ENCODE assay signal across 9 cellular contexts in genomic region chr21:44919913-44920693, GRCh38. TPM values are rescaled to one million over a fixed set of nuclear protein-coding genes. Genes with fewer than 3 reads are reported as not detected.
DNase-seq lines count a peak whose midpoint lies in the region; ATAC-seq, FAIRE-seq and TF ChIP-seq lines count a peak whose summit lies in the region.
"Had no signal": no experiment of that assay in that cellular context is flagged by ENCODE, and none has a peak within 500 bp of the region (broad histone marks: within the 10 kb centered on the region; RNA-seq: fewer than 3 reads in every experiment).

No MANE protein-coding gene starts in this region.

- H3K36me3 ChIP-seq in K562 (ENCODE audit: control insufficient read depth, insufficient read depth, low read length) (no peaks in the 10 kb centered on the region), psoas muscle (ENCODE audit: insufficient read depth in 1 of 2, low read depth in 1 of 2) (no peaks in the 10 kb centered on the region), body of pancreas (replicated peaks in 1 of 2; ENCODE audit: insufficient read depth in 1 of 2, low read depth in 2 of 2) (no peaks in the 10 kb centered on the region)

- no peaks in the 10 kb centered on the region for H3K79me2 ChIP-seq in K562 (ENCODE audit: control insufficient read depth, insufficient read depth, low read length)

- H3K27me3 ChIP-seq in K562 (ENCODE audit: control insufficient read depth in 2 of 2, insufficient read depth in 2 of 2, low read length in 2 of 2) = peaks cover 41 to 57% of the 10 kb centered on the region in 2 experiments
- peaks cover 0 to 32% (median 3%) of the 10 kb centered on the region in 3 donors for H3K27me3 ChIP-seq in psoas muscle (ENCODE audit: insufficient read depth in 3 of 3, low read length in 2 of 3)
- peaks cover 0 to 3% of the 10 kb centered on the region in 2 donors for H3K27me3 ChIP-seq in body of pancreas

- no peak overlapping the region for H3K9ac ChIP-seq in K562 (ENCODE audit: insufficient read depth in 1 of 2, low read depth in 2 of 2, low read length in 2 of 2)

- DNase-seq in K562 (ENCODE audit: extremely low read depth in 1 of 4, low spot score in 3 of 4) (no peak), psoas muscle (peak in 1 of 2 donors; percentile 49), SK-N-DZ (ENCODE audit: low spot score) (no peak), body of pancreas (no peak), MV-4-11 (lab: John Stamatoyannopoulos, UW) (no peak), islet precursor cell (no peak)
- DNase-seq: NCI-H187 treated with DMSO at 0.1 percent for 48 hours had no signal

- H2AFZ ChIP-seq in K562 (ENCODE audit: low read depth, low read length) = no peak overlapping the region

- H3K4me2 ChIP-seq in K562 (ENCODE audit: insufficient read depth, low read length) = no peak overlapping the region

- H3K9me3 ChIP-seq in K562 (replicated peaks; ENCODE audit: control insufficient read depth, insufficient read depth, low read depth, low read length) (no peaks in the 10 kb centered on the region), psoas muscle (no peaks in the 10 kb centered on the region), body of pancreas (no peaks in the 10 kb centered on the region)

- no peak for FAIRE-seq in K562 (lab: Jason Lieb, UNC)

- H3K4me1 ChIP-seq in K562 (replicated peaks in 1 of 2; ENCODE audit: control insufficient read depth in 2 of 2, insufficient read depth in 2 of 2, low read length in 2 of 2) (peaks cover 0 to 28% of the 10 kb centered on the region in 2 experiments; a peak in 1 of 5 replicates), psoas muscle (no peaks in the 10 kb centered on the region), body of pancreas (no peaks in the 10 kb centered on the region)

- no peak for TF ChIP-seq RAD21 in K562 (CRISPR knock-in tag; conservative IDR thresholded peaks at IDR 0.05 in 1 of 2, IDR thresholded peaks at IDR 0.05 in 1 of 2)

- in situ Hi-C loops in K562 (cut with MboI) = no loop called here

- no TSS peak for BruUV-seq in K562 (replicated peaks; lab: Mats Ljungman, UMichigan)

- intact Hi-C loops in K562 (cut with micrococcal nuclease) (loop anchor here (10.0 kb wide), 1 partner anchor 405 kb away; no protein-coding TSS in a partner anchor), psoas muscle (cut with DNase I) (no loop called here), body of pancreas (cut with DNase I) (no loop called here)

- CTCF ChIA-PET in K562 (lab: Yijun Ruan, JAX; ENCODE audit: low intra/inter-chr PET ratio) = no interaction called here

- 18% methylated on average over 27 of the region's 28 CpGs for WGBS in K562 (ENCODE audit: insufficient coverage, low coverage, missing lambda C conversion rate)
- WGBS in psoas muscle, 3 donors = 70 to 73% (median 71%) methylated on average over 27 to 28 of the region's 28 CpGs
- WGBS in body of pancreas, 2 donors = 46 to 50% methylated on average over 17 to 25 of the region's 28 CpGs

- H3K27ac ChIP-seq in K562 (ENCODE audit: extremely low read depth, low read depth, low read length) (no peak overlapping the region; the same call in 2 of the 3 replicates), psoas muscle (no peak overlapping the region), body of pancreas (peak overlapping the region in 1 of 4 donors; percentile 33)

- TF ChIP-seq CTCF in K562 (IDR thresholded peaks at IDR 0.05 in 2 of 3, conservative IDR thresholded peaks at IDR 0.05 in 1 of 3; ENCODE audit: insufficient read depth in 2 of 3, low read depth in 1 of 3, low read length in 3 of 3) = no peak
- no peak for TF ChIP-seq CTCF in psoas muscle (IDR thresholded peaks at IDR 0.05)
- no peak for TF ChIP-seq CTCF in body of pancreas (IDR thresholded peaks at IDR 0.05)

- H3K4me3 ChIP-seq in K562 = no peak overlapping the region
- H3K4me3 ChIP-seq in psoas muscle = peak overlapping the region; percentile 46
- H3K4me3 ChIP-seq in body of pancreas = no peak overlapping the region

- no peaks in the 10 kb centered on the region for H3K9me1 ChIP-seq in K562 (ENCODE audit: control insufficient read depth, insufficient read depth, low read length)

- ATAC-seq in GM18502 (IDR thresholded peaks at IDR 0.05; ENCODE audit: poor library complexity, unreplicated experiment) = peak; percentile 19
- peak; percentile 7 for ATAC-seq in HG03175 (IDR thresholded peaks at IDR 0.05; ENCODE audit: unreplicated experiment)
- ATAC-seq in K562 = peak; percentile 24
- no peak for ATAC-seq in psoas muscle
- ATAC-seq in body of pancreas = no peak

- POLR2A ChIA-PET in K562 (lab: Yijun Ruan, JAX) = interaction anchor here (0.6 to 1.0 kb wide), 2 partner anchors 19 to 20 kb away, joined by 4 to 7 read pairs; no protein-coding TSS in a partner anchor

- no peak for TF ChIP-seq EP300 in K562 (IDR thresholded peaks at IDR 0.05; ENCODE audit: low read length)

- no peak for TF ChIP-seq POLR2A in K562 (conservative IDR thresholded peaks at IDR 0.05)
- no peak for TF ChIP-seq POLR2A in body of pancreas (IDR thresholded peaks at IDR 0.05)

- H4K20me1 ChIP-seq in K562 (replicated peaks; ENCODE audit: control insufficient read depth, insufficient read depth, low read length) = 0 out of 2 replicates have a peak, but pooled peaks cover 3% of the 10 kb centered on the region

RNA-seq across cellular contexts. Expression of gene ITGB2, which starts 0.6 kb away (rescaled TPM):
- 0.69 and 1.4 TPM in 2 replicates for total RNA-seq in K562 (2011; cell fraction: chromatin; rRNA removed; ENCODE audit: low replicate concordance)
- total RNA-seq in K562 (2011; cell fraction: nucleolus; rRNA removed) = 1.0 and 1.3 TPM in 2 replicates
- 0.23 and 0.29 TPM in 2 replicates for total RNA-seq in K562 (2011; cell fraction: nucleoplasm; rRNA removed)
- total RNA-seq in K562 (2014; rRNA removed) (0.78 and 1.0 TPM in 2 replicates), K562 (2014; rRNA removed; fragmentation: Illumina TruSeq; extraction: Trizol) (0.07 and 0.22 TPM in 2 replicates), K562 (2015; rRNA removed; fragmentation: Illumina TruSeq; extraction: Trizol) (0.49 and 0.51 TPM in 2 replicates), K562 (2021) (1.2 and 1.3 TPM in 2 replicates), psoas muscle (10 to 100 TPM in 3 of 4 donors, 1 to 10 TPM in 1; 8.3 to 11.7 (median 11.0) TPM), body of pancreas (10 to 100 TPM; 17.8 to 23.3 TPM)
- polyA plus RNA-seq in K562 (2011; rRNA removed) (0.20 and 1.6 TPM in 2 replicates), K562 (2014; fragmentation: Illumina TruSeq; extraction: Trizol) (0.24 and 0.25 TPM in 2 replicates), K562 (2014; fragmentation: Nextera tagmentation; extraction: Ambion mirVana) (not detected), K562 (2014; rRNA removed) (0.57 and 0.60 TPM in 2 replicates), psoas muscle (1 to 10 TPM; 2.5 to 4.6 (median 2.7) TPM)
- polyA plus RNA-seq in K562 (2011; cell fraction: cytosol; rRNA removed) = 0.33 and 1.3 TPM in 2 replicates
- 2.0 and 3.1 TPM in 2 replicates for polyA plus RNA-seq in K562 (2011; cell fraction: nucleus; rRNA removed)
- 0.77 and 5.1 TPM in 2 replicates for polyA plus RNA-seq in K562 (2012)
- 0.04 and 0.57 TPM in 2 replicates for polyA minus RNA-seq in K562 (2011; rRNA and poly(A)+ RNA removed)
- 1.0 and 4.8 TPM in 2 replicates for polyA minus RNA-seq in K562 (2011; cell fraction: cytosol; rRNA and poly(A)+ RNA removed)
- polyA minus RNA-seq in K562 (2011; cell fraction: nucleus; rRNA and poly(A)+ RNA removed) = 0.27 and 1.8 TPM in 2 replicates
- 0.07 TPM in 1 of 2 replicates, not detected in the other for polyA plus RNA-seq in SK-N-DZ (2014; cell fraction: cytosol; rRNA removed)
- 0.13 TPM in 1 of 2 replicates, not detected in the other for polyA plus RNA-seq in SK-N-DZ (2014; cell fraction: nucleus; rRNA removed)

RNA-seq across cellular contexts. Expression of gene SLX9, which starts 19.7 kb away (rescaled TPM):
- 18.9 and 29.0 TPM in 2 replicates for total RNA-seq in K562 (2011; cell fraction: chromatin; rRNA removed; ENCODE audit: low replicate concordance)
- total RNA-seq in K562 (2011; cell fraction: nucleolus; rRNA removed) = 22.8 and 25.7 TPM in 2 replicates
- total RNA-seq in K562 (2011; cell fraction: nucleoplasm; rRNA removed) = 14.8 and 16.0 TPM in 2 replicates
- total RNA-seq in K562 (2014; rRNA removed) (65.2 and 66.8 TPM in 2 replicates), K562 (2014; rRNA removed; fragmentation: Illumina TruSeq; extraction: Trizol) (11.2 and 14.8 TPM in 2 replicates), K562 (2015; rRNA removed; fragmentation: Illumina TruSeq; extraction: Trizol) (18.5 and 20.3 TPM in 2 replicates), K562 (2021) (71.2 and 75.5 TPM in 2 replicates), psoas muscle (10 to 100 TPM; 26.3 to 58.0 (median 32.5) TPM), body of pancreas (1 to 10 TPM; 5.6 to 9.3 TPM)
- polyA plus RNA-seq in K562 (2011; rRNA removed) (13.5 and 16.5 TPM in 2 replicates), K562 (2014; fragmentation: Illumina TruSeq; extraction: Trizol) (8.2 and 18.9 TPM in 2 replicates), K562 (2014; fragmentation: Nextera tagmentation; extraction: Ambion mirVana) (1 to 10 TPM; 1.2 to 1.8 TPM), K562 (2014; rRNA removed) (54.4 and 60.2 TPM in 2 replicates), psoas muscle (10 to 100 TPM; 20.2 to 69.2 (median 26.7) TPM)
- polyA plus RNA-seq in K562 (2011; cell fraction: cytosol; rRNA removed) = 14.3 and 38.6 TPM in 2 replicates
- polyA plus RNA-seq in K562 (2011; cell fraction: nucleus; rRNA removed) = 10.2 and 19.3 TPM in 2 replicates
- polyA plus RNA-seq in K562 (2012) = 34.2 and 36.9 TPM in 2 replicates
- polyA minus RNA-seq in K562 (2011; rRNA and poly(A)+ RNA removed) = 16.0 and 22.8 TPM in 2 replicates
- 25.3 and 31.3 TPM in 2 replicates for polyA minus RNA-seq in K562 (2011; cell fraction: cytosol; rRNA and poly(A)+ RNA removed)
- polyA minus RNA-seq in K562 (2011; cell fraction: nucleus; rRNA and poly(A)+ RNA removed) = 3.8 and 5.3 TPM in 2 replicates
- polyA plus RNA-seq in SK-N-DZ (2014; cell fraction: cytosol; rRNA removed) = 17.1 and 23.9 TPM in 2 replicates
- 12.7 and 14.2 TPM in 2 replicates for polyA plus RNA-seq in SK-N-DZ (2014; cell fraction: nucleus; rRNA removed)

RNA-seq across cellular contexts. Expression of gene PTTG1IP, which starts 46.6 kb away (rescaled TPM):
- 109 and 139 TPM in 2 replicates for total RNA-seq in K562 (2011; cell fraction: chromatin; rRNA removed; ENCODE audit: low replicate concordance)
- total RNA-seq in K562 (2011; cell fraction: nucleolus; rRNA removed) = 131 and 151 TPM in 2 replicates
- 146 and 174 TPM in 2 replicates for total RNA-seq in K562 (2011; cell fraction: nucleoplasm; rRNA removed)
- total RNA-seq in K562 (2014; rRNA removed) = 85.4 and 97.6 TPM in 2 replicates
- total RNA-seq in K562 (2014; rRNA removed; fragmentation: Illumina TruSeq; extraction: Trizol) = 65.7 and 66.2 TPM in 2 replicates
- 92.9 and 98.7 TPM in 2 replicates for total RNA-seq in K562 (2015; rRNA removed; fragmentation: Illumina TruSeq; extraction: Trizol)
- 99.3 and 99.5 TPM in 2 replicates for total RNA-seq in K562 (2021)
- 92.4 and 138 TPM in 2 replicates for polyA plus RNA-seq in K562 (2011; rRNA removed)
- polyA plus RNA-seq in K562 (2011; cell fraction: cytosol; rRNA removed) = 79.9 and 115 TPM in 2 replicates
- polyA plus RNA-seq in K562 (2011; cell fraction: nucleus; rRNA removed) = 69.1 and 123 TPM in 2 replicates
- polyA plus RNA-seq in K562 (2012) = 77.4 and 167 TPM in 2 replicates
- polyA plus RNA-seq in K562 (2014; fragmentation: Illumina TruSeq; extraction: Trizol) = 77.0 and 77.8 TPM in 2 replicates
- polyA plus RNA-seq in K562 (2014; fragmentation: Nextera tagmentation; extraction: Ambion mirVana) = 1 to 10 TPM; 5.0 to 9.2 TPM
- polyA plus RNA-seq in K562 (2014; rRNA removed) = 82.4 and 86.9 TPM in 2 replicates
- 54.1 and 70.2 TPM in 2 replicates for polyA minus RNA-seq in K562 (2011; rRNA and poly(A)+ RNA removed)
- 69.1 and 114 TPM in 2 replicates for polyA minus RNA-seq in K562 (2011; cell fraction: cytosol; rRNA and poly(A)+ RNA removed)
- 17.4 and 40.2 TPM in 2 replicates for polyA minus RNA-seq in K562 (2011; cell fraction: nucleus; rRNA and poly(A)+ RNA removed)
- 10 to 100 TPM; 49.6 to 72.1 (median 66.5) TPM for total RNA-seq in psoas muscle
- 100 to 1,000 TPM in 1 of 3 donors, 10 to 100 TPM in 2; 57.1 to 108 (median 69.3) TPM for polyA plus RNA-seq in psoas muscle
- 183 and 199 TPM in 2 replicates for polyA plus RNA-seq in SK-N-DZ (2014; cell fraction: cytosol; rRNA removed)
- 130 and 133 TPM in 2 replicates for polyA plus RNA-seq in SK-N-DZ (2014; cell fraction: nucleus; rRNA removed)
- total RNA-seq in body of pancreas = 100 to 1,000 TPM in 1 of 2 donors, 10 to 100 TPM in 1; 71.5 to 106 TPM

Comparison
In these comparisons a context has a peak if more than half of its experiments do, and no peak if none do; other contexts are left out.
1. ATAC-seq: peak in GM18502 (single experiment), HG03175 (single experiment) and K562 (single experiment); none in psoas muscle (0 of 4) and body of pancreas (single experiment).